ENCODE assay signal across 24 cellular contexts in the genomic region with DNA sequence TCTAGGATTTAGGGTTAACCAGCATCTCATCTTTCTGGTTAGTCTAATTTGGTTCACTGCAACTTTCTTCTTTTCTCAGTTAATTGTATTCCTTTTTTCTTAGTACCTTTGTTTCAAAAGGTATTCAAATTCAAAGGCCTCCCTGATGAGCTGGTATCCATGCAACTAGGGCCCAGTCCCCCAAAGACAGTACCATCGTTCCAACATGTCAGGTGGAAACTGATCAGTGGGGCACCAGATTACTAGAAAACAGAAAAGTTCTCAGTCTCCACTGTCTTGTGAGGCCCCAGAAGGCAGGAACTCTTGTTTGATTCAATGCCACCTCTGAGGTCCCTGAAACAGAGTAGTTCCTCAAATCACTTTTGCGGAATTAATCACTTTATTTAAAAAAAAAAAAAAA.
"Had no signal": no experiment of that assay in that cellular context is flagged by ENCODE, and none has a peak within 500 bp of the region (broad histone marks: within the 10 kb centered on the region; RNA-seq: fewer than 3 reads in every experiment).

No MANE protein-coding gene starts in this region.

- H3K27me3 ChIP-seq: MG63, Peyer's patch, SJCRH30 had no signal

- H3K4me1 ChIP-seq: Peyer's patch, SJCRH30 had no signal

- H3K36me3 ChIP-seq: MG63, Peyer's patch, SJCRH30 had no signal

- ATAC-seq: Right ventricle myocardium inferior, SK-N-SH treated with all-trans-retinoic acid at 6 μM for 48 hours had no signal

- H3K9me3 ChIP-seq: MG63, Peyer's patch, SJCRH30 had no signal

- H3K4me3 ChIP-seq: MG63, PC-9, Peyer's patch, SJCRH30 had no signal

- H3K27ac ChIP-seq: HL-60, PC-9, Peyer's patch, SJCRH30 had no signal

- DNase-seq: IMR-90, Karpas-422, KG1, MG63, NCI-H1092, NCI-H1105 treated with DMSO at 0.1 percent for 48 hours, NCI-H1417 treated with DMSO at 0.1 percent for 48 hours, NCI-H146, NCI-H1694 treated with DMSO at 0.1 percent for 48 hours, NCI-H1930, NCI-H2081, NCI-H2107, NCI-H2227 treated with DMSO at 0.1 percent for 48 hours, NCI-H524, NCI-H526 treated with DMSO at 0.1 percent for 48 hours, NCI-H748 treated with DMSO at 0.1 percent for 48 hours, OCI-M1, PC-9, Peyer's patch, SHP77 treated with DMSO at 0.1 percent for 48 hours, SJCRH30 had no signal
